In the genomic region with DNA sequence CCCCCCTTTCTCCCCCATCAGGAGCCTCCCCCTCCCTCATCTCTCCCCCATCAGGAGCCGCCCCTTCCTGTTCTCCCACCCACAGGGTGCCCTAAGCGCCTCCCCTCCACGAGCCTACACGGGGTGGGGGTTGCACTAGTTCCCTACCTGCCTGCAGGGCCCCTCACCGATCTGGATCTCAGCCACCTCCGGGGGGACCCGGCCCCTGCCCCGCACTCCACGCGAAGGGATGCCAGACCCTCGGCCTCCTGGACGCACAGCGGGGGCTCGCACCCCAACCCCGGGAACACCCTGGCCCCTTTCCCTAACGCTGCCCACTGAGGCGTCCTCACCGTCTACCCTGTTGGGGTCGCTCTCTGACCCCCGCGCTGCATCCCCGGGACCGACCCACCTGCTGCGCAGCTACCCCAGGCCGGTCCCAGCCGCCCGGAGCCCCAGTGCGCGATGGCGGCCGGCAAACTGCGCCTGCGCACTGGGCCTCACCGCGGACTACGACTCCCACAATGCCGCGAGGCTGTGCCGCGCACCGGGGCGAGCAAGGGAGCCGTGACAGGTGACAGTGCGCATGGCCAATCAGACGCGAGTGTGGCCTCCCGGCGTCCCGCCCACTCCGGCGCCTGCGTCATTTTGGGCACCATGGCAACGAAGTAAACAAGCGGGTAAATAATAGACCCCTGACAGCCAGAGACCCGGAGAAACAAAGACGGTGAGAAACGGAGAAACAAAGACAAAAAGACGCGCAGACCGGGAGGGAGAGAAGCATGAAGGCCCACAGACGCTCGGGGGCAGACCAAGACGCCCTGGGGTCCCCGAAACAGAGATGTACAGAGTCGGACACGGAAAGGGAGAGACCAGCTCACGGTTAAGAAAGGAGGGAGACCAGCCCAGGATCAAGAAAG, we compare ENCODE assay signal across 8 cellular contexts. TPM values are rescaled to one million over a fixed set of nuclear protein-coding genes. Genes with fewer than 3 reads are reported as not detected.
DNase-seq lines count a peak whose midpoint lies in the region; FAIRE-seq and TF ChIP-seq lines count a peak whose summit lies in the region.

TSS of gene ZSCAN18 (minus strand) at position 449 of the 899 bp plus-strand sequence. CDS start 7,964 bp downstream, outside the sequence.

- H3K27me3 ChIP-seq in Caco-2 (replicated peaks; ENCODE audit: control insufficient read depth, insufficient read depth, low read length): no peaks in the 10 kb centered on the region
- no peaks in the 10 kb centered on the region for H3K27me3 ChIP-seq in kidney epithelial cell (ENCODE audit: control insufficient read depth, insufficient read depth, low read length)

- H3K9me3 Mint-ChIP-seq in Caco-2 (ENCODE audit: unreplicated experiment): peaks cover 40% of the 10 kb centered on the region

- H3K4me3 Mint-ChIP-seq in Caco-2 (ENCODE audit: unreplicated experiment): peak within 1 kb of the TSS; percentile 52

- peak; percentile 57 for FAIRE-seq in H54 (lab: Jason Lieb, UNC)

- H3K4me3 ChIP-seq in Caco-2 (ENCODE audit: low read depth, low read length) (no peak within 1 kb of the TSS), kidney epithelial cell (ENCODE audit: low read depth, low read length) (peak within 1 kb of the TSS; percentile 84)

- CTCF ChIA-PET in Caco-2 (lab: Charles Lee): no interaction called here

- no peaks in the 10 kb centered on the region for H3K4me1 Mint-ChIP-seq in Caco-2 (ENCODE audit: low read depth, unreplicated experiment)

- peaks cover 31% of the 10 kb centered on the region for H3K9me3 ChIP-seq in Caco-2

- H3K27me3 Mint-ChIP-seq in Caco-2 (ENCODE audit: insufficient read depth, unreplicated experiment): no peaks in the 10 kb centered on the region

- no TSS peak for BruUV-seq in Caco-2 (replicated peaks; lab: Mats Ljungman, UMichigan)

- DNase-seq in Caco-2 (peak in 1 of 2 experiments; percentile 9), H54 (ENCODE audit: insufficient read length, low spot score) (peak; percentile 99), NCI-H2107 treated with DMSO at 0.1 percent for 48 hours (lab: John Stamatoyannopoulos, UW; ENCODE audit: unreplicated experiment) (peak; percentile 74), kidney epithelial cell (ENCODE audit: low read depth) (peak; percentile 80), SKM-1 (lab: John Stamatoyannopoulos, UW; ENCODE audit: unreplicated experiment) (no peak)
- DNase-seq in activated CD4-positive, alpha-beta T cell treated with anti-CD3 and anti-CD28 coated beads for 48 hours: peak; percentile 96
- DNase-seq in stimulated activated CD4-positive, alpha-beta T cell treated with anti-CD3 and anti-CD28 coated beads, Interleukin-15, amount 100 ng/mL, for 24 hours: peak; percentile 94

- no peaks in the 10 kb centered on the region for H3K4me1 ChIP-seq in Caco-2

- no peak for TF ChIP-seq CTCF in Caco-2 (IDR thresholded peaks at IDR 0.05; ENCODE audit: insufficient read depth in 1 of 2, low read depth in 1 of 2, low read length in 1 of 2, severe bottlenecking in 1 of 2, unreplicated experiment in 1 of 2)
- TF ChIP-seq CTCF in kidney epithelial cell (IDR thresholded peaks at IDR 0.05; ENCODE audit: insufficient read depth, low read length, poor library complexity, severe bottlenecking): no peak

- H3K27ac ChIP-seq in cingulate gyrus (ENCODE audit: low read depth, low read length): peak within 1 kb of the TSS; percentile 91

- H3K36me3 ChIP-seq in Caco-2 (ENCODE audit: control insufficient read depth, insufficient read depth, low read length): no peaks in the 10 kb centered on the region
- peaks cover 2% of the 10 kb centered on the region for H3K36me3 ChIP-seq in kidney epithelial cell (ENCODE audit: control insufficient read depth, insufficient read depth, low read length)

- H3K36me3 Mint-ChIP-seq in Caco-2 (ENCODE audit: insufficient read depth, unreplicated experiment): peaks cover 13% of the 10 kb centered on the region

- peak within 1 kb of the TSS; percentile 84 for H3K27ac Mint-ChIP-seq in Caco-2 (ENCODE audit: unreplicated experiment)

- intact Hi-C loops in Caco-2 (cut with micrococcal nuclease; ENCODE audit: unreplicated experiment): no loop called here

- POLR2A ChIA-PET in Caco-2 (lab: Charles Lee): no interaction called here

- 0 out of 2 replicates have a peak, but pooled peaks have one; percentile 36 for TF ChIP-seq POLR2A in H54 (IDR thresholded peaks at IDR 0.05; ENCODE audit: low read depth, low read length)

RNA-seq across cellular contexts. Expression of gene ZSCAN18, which starts in this region (rescaled TPM):
- total RNA-seq in Caco-2 (2022): not detected in 2 replicates
- total RNA-seq in kidney epithelial cell: 64.9 and 79.3 TPM in 2 replicates

Comparison
In these comparisons a context has a peak if more than half of its experiments do, and no peak if none do; other contexts are left out.
1. RNA of gene ZSCAN18 (total RNA-seq): 64.9 to 79.3 TPM in kidney epithelial cell; not detected in Caco-2; every median in the first group is over 10 times any median in the second.